In genomic region chr7:130021105-130021834, GRCh38 we compare ENCODE assay signal across 31 cellular contexts. TPM values are rescaled to one million over a fixed set of nuclear protein-coding genes. Genes with fewer than 3 reads are reported as not detected.
DNase-seq lines count a peak whose midpoint lies in the region; ATAC-seq and TF ChIP-seq lines count a peak whose summit lies in the region.
"Had no signal": no experiment of that assay in that cellular context is flagged by ENCODE, and none has a peak within 500 bp of the region (broad histone marks: within the 10 kb centered on the region; RNA-seq: fewer than 3 reads in every experiment).

No MANE protein-coding gene starts in this region.

- H3K56ac ChIP-seq in IMR-90 (ENCODE audit: extremely low read depth, insufficient read depth, low read length), result no peak overlapping the region

- POLR2A ChIA-PET in IMR-90 (lab: Charles Lee; ENCODE audit: unreplicated experiment), result no interaction called here

- in situ Hi-C loops in IMR-90 (cut with MboI; ENCODE audit: low sequenced_read_pairs), result loop anchor here (25.0 kb wide), 2 partner anchors 534 to 659 kb away; no protein-coding TSS in a partner anchor

- TF ChIP-seq CTCF in IMR-90 (conservative IDR thresholded peaks at IDR 0.05; ENCODE audit: low read depth, low read length), result no peak
- TF ChIP-seq CTCF in Calu3 (IDR thresholded peaks at IDR 0.05; ENCODE audit: unreplicated experiment), result no peak

- H3K79me1 ChIP-seq in IMR-90 (ENCODE audit: low read depth in 1 of 2, low read length in 2 of 2), result peaks cover 0 to 3% of the 10 kb centered on the region in 2 experiments; a peak in 1 of 4 replicates

- no peak overlapping the region for H3K4me2 ChIP-seq in IMR-90 (ENCODE audit: low read depth, low read length)
- H3K4me2 ChIP-seq: BLaER1, smooth muscle cell had no signal

- H3K27me3 Mint-ChIP-seq in Calu3 (ENCODE audit: unreplicated experiment), result no peaks in the 10 kb centered on the region
- H3K27me3 Mint-ChIP-seq: activated CD4-positive, alpha-beta memory T cell treated with anti-CD3 and anti-CD28 coated beads for 36 hours; dendritic cell treated with granulocyte-macrophage colony-stimulating factor and Interleukin-4, amounts not matched to agents 40 ng/mL and 50 ng/mL, for 4 days had no signal

- no peak overlapping the region for H4K91ac ChIP-seq in IMR-90 (ENCODE audit: insufficient read depth, low read depth, low read length)

- no peaks in the 10 kb centered on the region for H3K27me3 ChIP-seq in IMR-90 (ENCODE audit: control insufficient read depth, insufficient read depth, low read length)
- H3K27me3 ChIP-seq: BLaER1, body of pancreas, esophagus squamous epithelium, foreskin keratinocyte, neutrophil, uterus had no signal

- H4K8ac ChIP-seq in IMR-90 (ENCODE audit: low read depth in 2 of 2, low read length in 2 of 2), result no peak overlapping the region

- no peaks in the 10 kb centered on the region for H4K20me1 ChIP-seq in IMR-90 (ENCODE audit: insufficient read depth, low read length)
- H4K20me1 ChIP-seq: BLaER1 had no signal

- no peak for TF ChIP-seq RAD21 in IMR-90 (IDR thresholded peaks at IDR 0.05; ENCODE audit: low read length)

- no peak overlapping the region for H2AK5ac ChIP-seq in IMR-90 (ENCODE audit: low read depth, low read length)

- DNase-seq in IMR-90 (no peak), head of caudate nucleus (peak in 22 of 42 donors; percentile 6 to 77 (median 28)), midbrain (lab: John Stamatoyannopoulos, UW) (peak; percentile 25), skeletal muscle cell (ENCODE audit: low read depth) (peak; percentile 16), Calu3 (no peak), SIG-M5 treated with dmso at 0.1 percent for 504 hours (lab: John Stamatoyannopoulos, UW; ENCODE audit: unreplicated experiment) (no peak)
- DNase-seq in effector CD4-positive, alpha-beta T cell, result no peak
- DNase-seq: activated CD4-positive, alpha-beta memory T cell treated with anti-CD3 and anti-CD28 coated beads for 36 hours; activated CD4-positive, alpha-beta T cell treated with anti-CD3 and anti-CD28 coated beads for 1 hour; activated naive CD4-positive, alpha-beta T cell; body of pancreas; DMS153; esophagus squamous epithelium; foreskin keratinocyte; H9; Karpas-422; mammary epithelial cell; NCI-H1436; NCI-H2081; NCI-H526; OCI-M1; stimulated activated CD4-positive, alpha-beta T cell treated with anti-CD3 and anti-CD28 coated beads, Interleukin-1b, Interleukin-23, amount 100 ng/mL, for 48 hours; stimulated activated naive CD8-positive, alpha-beta T cell treated with anti-CD3 and anti-CD28 coated beads, Interleukin-15, Interleukin-2, amounts not matched to agents 100 U/mL and 50 U/mL, for 24 hours; uterus had no signal

- no peak overlapping the region for H2BK5ac ChIP-seq in IMR-90 (ENCODE audit: low read depth, low read length, poor library complexity, severe bottlenecking)

- ATAC-seq in IMR-90 (ENCODE audit: low read depth) (no peak), HG03521 (IDR thresholded peaks at IDR 0.05; ENCODE audit: unreplicated experiment) (no peak)
- ATAC-seq: body of pancreas; foreskin keratinocyte; GM12878; stimulated activated naive CD8-positive, alpha-beta T cell treated with anti-CD3 and anti-CD28 coated beads, Interleukin-15, Interleukin-2, amounts not matched to agents 100 U/mL and 50 U/mL, for 24 hours had no signal

- 85% methylated on average over 5 of the region's 10 CpGs; no CpG with 5 or more reads in 1 of the 2 experiments for WGBS in IMR-90 (ENCODE audit: extremely low coverage in 2 of 2, insufficient read length in 1 of 2), 2 experiments

- TF ChIP-seq POLR2A in IMR-90 (IDR thresholded peaks at IDR 0.05; ENCODE audit: low read depth, low read length), result no peak

- no peak overlapping the region for H3K27ac Mint-ChIP-seq in Calu3 (ENCODE audit: unreplicated experiment)
- H3K27ac Mint-ChIP-seq: activated CD4-positive, alpha-beta memory T cell treated with anti-CD3 and anti-CD28 coated beads for 36 hours; dendritic cell treated with granulocyte-macrophage colony-stimulating factor and Interleukin-4, amounts not matched to agents 40 ng/mL and 50 ng/mL, for 4 days; H9 had no signal

- H3K9ac ChIP-seq in IMR-90 (ENCODE audit: low read depth, low read length), result no peak overlapping the region
- H3K9ac ChIP-seq: BLaER1 had no signal

- H3K36me3 ChIP-seq in IMR-90 (ENCODE audit: control insufficient read depth, insufficient read depth, low read length), result peaks cover 41% of the 10 kb centered on the region
- H3K36me3 ChIP-seq: uterus had no signal

- no peaks in the 10 kb centered on the region for H3K4me1 ChIP-seq in IMR-90 (ENCODE audit: control insufficient read depth, insufficient read depth, low read length)
- H3K4me1 ChIP-seq: body of pancreas, prostate gland, uterus had no signal

- CTCF ChIA-PET in IMR-90 (lab: Yijun Ruan, JAX), result interaction anchor here (1.0 kb wide), 1 partner anchor 10 kb away, joined by 3 read pairs; no protein-coding TSS in a partner anchor
- CTCF ChIA-PET in Calu3 (lab: Charles Lee), result no interaction called here

- H2BK15ac ChIP-seq in IMR-90 (ENCODE audit: low read depth, low read length), result no peak overlapping the region

- H3K36me3 Mint-ChIP-seq in Calu3 (ENCODE audit: insufficient read depth, unreplicated experiment), result peaks cover 35% of the 10 kb centered on the region

- H3K27ac ChIP-seq in IMR-90 (ENCODE audit: insufficient read depth, low read length), result no peak overlapping the region
- H3K27ac ChIP-seq: BLaER1, body of pancreas, esophagus squamous epithelium, foreskin keratinocyte, neutrophil, prostate gland, uterus had no signal

- H3K9me3 Mint-ChIP-seq in Calu3 (ENCODE audit: low read depth, unreplicated experiment), result no peaks in the 10 kb centered on the region
- H3K9me3 Mint-ChIP-seq: activated CD4-positive, alpha-beta memory T cell treated with anti-CD3 and anti-CD28 coated beads for 36 hours; dendritic cell treated with granulocyte-macrophage colony-stimulating factor and Interleukin-4, amounts not matched to agents 40 ng/mL and 50 ng/mL, for 4 days; H9 had no signal

- intact Hi-C loops in IMR-90 (cut with micrococcal nuclease), result no loop called here
- intact Hi-C loops in head of caudate nucleus (cut with DNase I), result no loop called here
- intact Hi-C loops in Calu3 (cut with micrococcal nuclease; ENCODE audit: unreplicated experiment), result no loop called here

- no peaks in the 10 kb centered on the region for H3K9me1 ChIP-seq in IMR-90 (ENCODE audit: insufficient read depth, low read length)

- no peak overlapping the region for H3K14ac ChIP-seq in IMR-90 (replicated peaks; ENCODE audit: low read depth, low read length)

- H3K4me1 Mint-ChIP-seq in Calu3 (ENCODE audit: low read depth, unreplicated experiment), result no peaks in the 10 kb centered on the region

- no peak overlapping the region for H2BK120ac ChIP-seq in IMR-90 (ENCODE audit: low read depth, low read length)

- no peak overlapping the region for H3K4me3 ChIP-seq in IMR-90 (ENCODE audit: insufficient read depth, low read depth, low read length)
- no peak overlapping the region for H3K4me3 ChIP-seq in skeletal muscle cell (ENCODE audit: low read depth, low read length)
- H3K4me3 ChIP-seq: BLaER1, body of pancreas, esophagus squamous epithelium, GM12878, prostate gland, smooth muscle cell, uterus had no signal

- H2BK20ac ChIP-seq in IMR-90 (ENCODE audit: low read depth, low read length), result no peak overlapping the region

- no peak overlapping the region for H2AK9ac ChIP-seq in IMR-90 (replicated peaks; ENCODE audit: low read depth, low read length, poor library complexity)

- H3K4ac ChIP-seq in IMR-90 (ENCODE audit: low read depth, low read length), result no peak overlapping the region

- no peak overlapping the region for H2AFZ ChIP-seq in IMR-90 (replicated peaks; ENCODE audit: low read length, poor library complexity)

- no peak overlapping the region for H3K18ac ChIP-seq in IMR-90 (ENCODE audit: low read depth, low read length)

- BruUV-seq in IMR-90 (replicated peaks; lab: Mats Ljungman, UMichigan) (no TSS peak), Calu3 (replicated peaks; lab: Mats Ljungman, UMichigan) (no TSS peak)

- H3K23ac ChIP-seq in IMR-90 (ENCODE audit: low read depth, low read length), result no peak overlapping the region

- H3K9me3 ChIP-seq in IMR-90 (ENCODE audit: control insufficient read depth, insufficient read depth, low read length), result no peaks in the 10 kb centered on the region
- H3K9me3 ChIP-seq: BLaER1, body of pancreas, esophagus squamous epithelium, neutrophil, prostate gland, uterus had no signal

- dilution Hi-C loops in IMR-90 (cut with HindIII; ENCODE audit: low sequenced_read_pairs, unreplicated experiment), result no loop called here

- no peak overlapping the region for H4K5ac ChIP-seq in IMR-90 (ENCODE audit: low read depth, low read length)

- H3K4me3 Mint-ChIP-seq in Calu3 (ENCODE audit: low read depth, unreplicated experiment), result no peak overlapping the region
- H3K4me3 Mint-ChIP-seq: activated CD4-positive, alpha-beta memory T cell treated with anti-CD3 and anti-CD28 coated beads for 36 hours; dendritic cell treated with granulocyte-macrophage colony-stimulating factor and Interleukin-4, amounts not matched to agents 40 ng/mL and 50 ng/mL, for 4 days; H9 had no signal

TF ChIP-seq in IMR-90, 13 proteins besides CTCF, POLR2A, EP300 and RAD21:
- TF ChIP-seq SMC3 (IDR thresholded peaks at IDR 0.05; ENCODE audit: low read depth, low read length), result no peak
- TF ChIP-seq MAFK (IDR thresholded peaks at IDR 0.05; ENCODE audit: low read depth, low read length), result peak; percentile 37; the same call in 1 of the 2 replicates
- TF ChIP-seq RCOR1 (IDR thresholded peaks at IDR 0.05; ENCODE audit: insufficient replicate concordance, low read length), result no peak
TF ChIP-seq in IMR-90: peak in this region for 1.

RNA-seq across cellular contexts. Expression of gene ZC3HC1, which starts 29.9 kb away (rescaled TPM):
- total RNA-seq in IMR-90 (2012; rRNA removed) (19.4 and 26.3 TPM in 2 replicates), Calu3 (2022) (16.6 and 16.7 TPM in 2 replicates)
- 27.2 and 28.2 TPM in 2 replicates for polyA plus RNA-seq in IMR-90 (2012; rRNA removed)
- polyA plus RNA-seq in IMR-90 (2012; cell fraction: cytosol; rRNA removed), result 16.4 and 33.4 TPM in 2 replicates
- 20.6 and 23.4 TPM in 2 replicates for polyA plus RNA-seq in IMR-90 (2012; cell fraction: nucleus; rRNA removed; ENCODE audit: low replicate concordance)

RNA-seq across cellular contexts. Expression of gene KLHDC10, which starts 49.1 kb away (rescaled TPM):
- total RNA-seq in IMR-90 (2012; rRNA removed) (27.1 and 34.2 TPM in 2 replicates), Calu3 (2022) (28.5 and 35.3 TPM in 2 replicates)
- 12.4 and 13.3 TPM in 2 replicates for polyA plus RNA-seq in IMR-90 (2012; rRNA removed)
- 3.1 and 3.2 TPM in 2 replicates for polyA plus RNA-seq in IMR-90 (2012; cell fraction: cytosol; rRNA removed)
- 6.6 and 35.5 TPM in 2 replicates for polyA plus RNA-seq in IMR-90 (2012; cell fraction: nucleus; rRNA removed; ENCODE audit: low replicate concordance)

Comparison
In these comparisons a context has a peak if more than half of its experiments do, and no peak if none do; other contexts are left out.
1. DNase-seq: peak in head of caudate nucleus (22 of 42), midbrain (single experiment) and skeletal muscle cell (single experiment); none in IMR-90 (single experiment), Calu3 (single experiment), SIG-M5 treated with dmso at 0.1 percent for 504 hours (single experiment) and effector CD4-positive, alpha-beta T cell (single experiment).